31 cellular contexts compared by ENCODE assay signal in the genomic region with DNA sequence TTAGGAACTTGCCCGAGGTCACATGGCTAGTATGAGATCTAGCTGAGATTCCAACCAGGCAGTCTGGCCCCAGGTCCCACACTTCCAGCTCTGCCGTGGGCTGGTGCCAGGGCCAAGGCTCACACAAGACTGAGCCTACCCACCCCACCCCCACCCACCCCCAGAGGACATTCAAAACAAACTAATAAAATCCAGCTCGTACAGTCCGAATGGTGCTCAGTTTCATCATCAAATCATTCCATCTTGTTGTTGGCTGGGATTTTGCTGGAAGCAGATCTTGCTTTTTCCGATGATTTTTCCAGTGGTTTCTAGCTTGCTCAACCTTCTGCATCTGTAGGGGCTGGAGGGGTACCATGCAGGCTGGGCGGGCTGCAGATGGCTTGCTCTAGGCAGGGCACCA. TPM values are rescaled to one million over a fixed set of nuclear protein-coding genes. Genes with fewer than 3 reads are reported as not detected.
A peak's percentile ranks its signal among the peaks of the same experiment; 100 is the strongest.
DNase-seq lines count a peak whose midpoint lies in the region; ATAC-seq and TF ChIP-seq lines count a peak whose summit lies in the region.
"Had no signal": no experiment of that assay in that cellular context is flagged by ENCODE, and none has a peak within 500 bp of the region (broad histone marks: within the 10 kb centered on the region; RNA-seq: fewer than 3 reads in every experiment).

No MANE protein-coding gene starts in this region.

- H3K27me3 ChIP-seq in muscle layer of colon (ENCODE audit: control insufficient read depth in 1 of 2, insufficient read depth in 2 of 2, low read length in 2 of 2) (no peaks in the 10 kb centered on the region), upper lobe of right lung (no peaks in the 10 kb centered on the region), transverse colon (no peaks in the 10 kb centered on the region), smooth muscle cell (ENCODE audit: low read depth) (peaks cover 5% of the 10 kb centered on the region)
- H3K27me3 ChIP-seq: BLaER1, tibial nerve had no signal

- intact Hi-C loops in upper lobe of right lung (cut with DNase I) (no loop called here), transverse colon (cut with DNase I; ENCODE audit: low total_unique reads) (no loop called here)

- no peaks in the 10 kb centered on the region for H4K20me1 ChIP-seq in smooth muscle cell (ENCODE audit: low read depth)
- H4K20me1 ChIP-seq: BLaER1 had no signal

- peak overlapping the region; percentile 49 for H3K27ac ChIP-seq in muscle layer of colon (ENCODE audit: low read depth, low read length)
- no peak overlapping the region for H3K27ac ChIP-seq in upper lobe of right lung
- H3K27ac ChIP-seq in transverse colon, result peak overlapping the region in 2 of 4 donors; percentile 39 to 71
- no peak overlapping the region for H3K27ac ChIP-seq in smooth muscle cell (ENCODE audit: low read depth)
- H3K27ac ChIP-seq: adrenal gland, BLaER1, heart right ventricle, tibial nerve had no signal

- TF ChIP-seq EP300 in transverse colon (IDR thresholded peaks at IDR 0.05; ENCODE audit: low read depth), result no peak

- H3K9ac ChIP-seq in muscle layer of colon (ENCODE audit: low read length) (no peak overlapping the region), smooth muscle cell (ENCODE audit: low read depth) (no peak overlapping the region)
- H3K9ac ChIP-seq: BLaER1 had no signal

- no peaks in the 10 kb centered on the region for H3F3A ChIP-seq in smooth muscle cell (ENCODE audit: low read depth)

- H3K36me3 ChIP-seq in muscle layer of colon (ENCODE audit: insufficient read depth, low read length) (no peaks in the 10 kb centered on the region), upper lobe of right lung (no peaks in the 10 kb centered on the region), transverse colon (no peaks in the 10 kb centered on the region), smooth muscle cell (ENCODE audit: low read depth) (no peaks in the 10 kb centered on the region)
- H3K36me3 ChIP-seq: adrenal gland, BLaER1, esophagus squamous epithelium, HAP-1, heart right ventricle, tibial nerve had no signal

- H3K9me3 ChIP-seq in muscle layer of colon (ENCODE audit: low read length) (no peaks in the 10 kb centered on the region), upper lobe of right lung (no peaks in the 10 kb centered on the region), transverse colon (no peaks in the 10 kb centered on the region), smooth muscle cell (replicated peaks; ENCODE audit: low read depth) (no peaks in the 10 kb centered on the region)
- H3K9me3 ChIP-seq: adrenal gland, BLaER1, Caco-2, esophagus squamous epithelium, HAP-1, heart right ventricle, tibial nerve had no signal

- DNase-seq in activated CD4-positive, CD25-positive, alpha-beta regulatory T cell treated with anti-CD3 and anti-CD28 coated beads, Interleukin-2, amount 50 U/mL, for 72 hours, result peak; percentile 13
- peak; percentile 86 for DNase-seq in fibroblast of gingiva (ENCODE audit: low read depth)
- no peak for DNase-seq in upper lobe of right lung
- DNase-seq in dermis blood vessel endothelial cell, result no peak
- no peak for DNase-seq in transverse colon
- DNase-seq in smooth muscle cell (lab: John Stamatoyannopoulos, UW; ENCODE audit: unreplicated experiment), result no peak
- DNase-seq: 8988T; activated CD4-positive, alpha-beta T cell treated with anti-CD3 and anti-CD28 coated beads for 4 hours; activated CD8-positive, alpha-beta memory T cell treated with anti-CD3 and anti-CD28 coated beads for 24 hours; activated gamma-delta T cell treated with Interleukin-2 at 50 U/mL for 16 hours; activated T-cell treated with anti-CD3 and anti-CD28 coated beads, Interleukin-2, amount 50 U/mL, for 1 hour; adrenal gland; Caco-2; DMS79 treated with DMSO at 0.1 percent for 48 hours; esophagus squamous epithelium; heart right ventricle; left cardiac atrium; mesendoderm; naive thymus-derived CD4-positive, alpha-beta T cell; NCI-H187 treated with DMSO at 0.1 percent for 48 hours; NCI-H526; nucleus accumbens; retina; stimulated activated naive CD8-positive, alpha-beta T cell treated with anti-CD3 and anti-CD28 coated beads, Interleukin-15, Interleukin-2, amounts not matched to agents 100 U/mL and 50 U/mL, for 24 hours; T-helper 1 cell had no signal

- 47 to 60% methylated on average over 2 to 6 of the region's 6 CpGs for WGBS in transverse colon (ENCODE audit: low coverage in 1 of 2), 2 donors
- WGBS in smooth muscle cell (ENCODE audit: low lambda C conversion rate), result 57% methylated on average over 6 of the region's 6 CpGs

- in situ Hi-C loops in transverse colon (cut with MboI; ENCODE audit: low pct_ligation_motif_present in 1 of 4, low pct_unique_long_range_greater_than_20kb in 1 of 4, low sequenced_read_pairs in 3 of 4), result loop anchor here in 1 of 4 donors (25.0 kb wide), 1 partner anchor 1458 kb away; a partner anchor contains a TSS

- H3K79me2 ChIP-seq in smooth muscle cell (ENCODE audit: low read depth), result no peaks in the 10 kb centered on the region

- TF ChIP-seq CTCF in upper lobe of right lung (IDR thresholded peaks at IDR 0.05), result no peak
- no peak for TF ChIP-seq CTCF in transverse colon (IDR thresholded peaks at IDR 0.05)
- no peak for TF ChIP-seq CTCF in smooth muscle cell (IDR thresholded peaks at IDR 0.05; ENCODE audit: borderline replicate concordance, insufficient read depth, poor library complexity, severe bottlenecking)

- H2AFZ ChIP-seq in smooth muscle cell (ENCODE audit: low read depth), result no peak overlapping the region

- no peak overlapping the region for H3K4me2 ChIP-seq in smooth muscle cell
- H3K4me2 ChIP-seq: BLaER1 had no signal

- no peak for TF ChIP-seq POLR2A in transverse colon (IDR thresholded peaks at IDR 0.05)

- no peak for ATAC-seq in activated CD4-positive, CD25-positive, alpha-beta regulatory T cell treated with anti-CD3 and anti-CD28 coated beads, Interleukin-2, amount 50 U/mL, for 24 hours
- peak; percentile 28 for ATAC-seq in upper lobe of right lung
- ATAC-seq: GM12878; naive thymus-derived CD4-positive, alpha-beta T cell; stimulated activated naive CD8-positive, alpha-beta T cell treated with anti-CD3 and anti-CD28 coated beads, Interleukin-15, Interleukin-2, amounts not matched to agents 100 U/mL and 50 U/mL, for 24 hours had no signal

- H3K4me3 ChIP-seq in muscle layer of colon (ENCODE audit: low read depth in 1 of 2, low read length in 2 of 2) (peak overlapping the region in 1 of 2 donors; percentile 20), upper lobe of right lung (no peak overlapping the region), transverse colon (no peak overlapping the region), smooth muscle cell (no peak overlapping the region)
- H3K4me3 ChIP-seq: adrenal gland, BLaER1, esophagus squamous epithelium, GM12878, HAP-1, heart right ventricle, tibial nerve had no signal

- H3K4me1 ChIP-seq in muscle layer of colon (ENCODE audit: insufficient read depth, low read length) (peaks cover 36% of the 10 kb centered on the region), upper lobe of right lung (no peaks in the 10 kb centered on the region), transverse colon (peaks cover 0 to 14% (median 0%) of the 10 kb centered on the region in 4 donors), smooth muscle cell (ENCODE audit: low read depth) (peaks cover 21% of the 10 kb centered on the region)
- H3K4me1 ChIP-seq: adrenal gland, Caco-2, HAP-1 had no signal

RNA-seq across cellular contexts. Expression of a gene that starts 27.9 kb away (rescaled TPM):
- total RNA-seq in upper lobe of right lung (not detected), dermis blood vessel endothelial cell (0.17 TPM in 1 of 2 replicates, not detected in the other), transverse colon (not detected), smooth muscle cell (0.36 and 2.0 TPM in 2 replicates)
- polyA plus RNA-seq in smooth muscle cell, result 0.40 and 0.61 TPM in 2 replicates
- total RNA-seq: Caco-2, esophagus squamous epithelium, heart right ventricle, left cardiac atrium, tibial nerve had no signal
- polyA plus RNA-seq: heart right ventricle; naive thymus-derived CD4-positive, alpha-beta T cell had no signal

Comparison
In these comparisons a context has a peak if more than half of its experiments do, and no peak if none do; other contexts are left out.
1. DNase-seq: peak in activated CD4-positive, CD25-positive, alpha-beta regulatory T cell treated with anti-CD3 and anti-CD28 coated beads, Interleukin-2, amount 50 U/mL, for 72 hours (single experiment) and fibroblast of gingiva (single experiment); none in upper lobe of right lung (single experiment), dermis blood vessel endothelial cell (single experiment), transverse colon (single experiment) and smooth muscle cell (single experiment).